8 cellular contexts compared by ENCODE assay signal in the genomic region with DNA sequence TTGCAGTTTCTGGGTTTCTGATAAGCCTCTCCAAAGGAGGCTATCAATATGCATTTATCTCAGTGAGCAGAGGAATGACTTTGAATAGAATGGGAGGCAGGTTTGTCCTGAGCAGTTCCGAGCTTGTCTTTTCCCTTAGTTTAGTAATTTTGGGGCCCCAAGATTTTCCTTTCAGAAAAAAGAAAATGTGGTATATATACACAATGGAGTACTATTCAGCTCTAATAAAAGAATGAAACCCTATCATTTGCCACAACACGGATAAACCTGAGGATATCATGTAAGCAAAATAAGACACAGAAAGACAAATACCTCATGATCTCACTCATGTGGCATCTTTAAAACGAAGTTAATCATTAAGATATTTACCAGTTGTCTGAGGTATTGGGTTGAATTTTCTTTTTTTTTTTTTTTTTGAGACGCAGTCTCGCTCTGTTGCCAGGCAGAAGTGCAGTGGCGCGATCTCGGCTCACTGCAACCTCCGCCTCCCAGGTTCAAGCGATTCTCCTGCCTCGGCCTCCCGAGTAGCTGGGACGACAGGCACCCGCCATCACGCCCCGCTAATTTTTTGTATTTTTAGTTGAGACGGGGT. TPM values are rescaled to one million over a fixed set of nuclear protein-coding genes. Genes with fewer than 3 reads are reported as not detected.
DNase-seq lines count a peak whose midpoint lies in the region; ATAC-seq and TF ChIP-seq lines count a peak whose summit lies in the region.

No MANE protein-coding gene starts in this region.

- H3K4me3 ChIP-seq in gastroesophageal sphincter (peak overlapping the region; percentile 78 to 85), rectal smooth muscle tissue (ENCODE audit: low read length) (peak overlapping the region; percentile 92)

- TF ChIP-seq CTCF in VCaP (conservative IDR thresholded peaks at IDR 0.05) (no peak), gastroesophageal sphincter (IDR thresholded peaks at IDR 0.05) (no peak)

- H3K9ac ChIP-seq in rectal smooth muscle tissue (ENCODE audit: low read length): no peak overlapping the region

- no peak for TF ChIP-seq POLR2A in gastroesophageal sphincter (IDR thresholded peaks at IDR 0.05)

- H3K36me3 ChIP-seq in gastroesophageal sphincter (peaks cover 0 to 32% of the 10 kb centered on the region in 2 donors), rectal smooth muscle tissue (ENCODE audit: control insufficient read depth, insufficient read depth, low read length) (peaks cover 8% of the 10 kb centered on the region)

- no peaks in the 10 kb centered on the region for H3K9me3 ChIP-seq in gastroesophageal sphincter

- H3K27ac ChIP-seq in VCaP (peak overlapping the region; percentile 80), gastroesophageal sphincter (peak overlapping the region; percentile 70 to 92 (median 90)), rectal smooth muscle tissue (ENCODE audit: low read depth, low read length) (peak overlapping the region; percentile 80)

- WGBS in gastroesophageal sphincter (ENCODE audit: low coverage in 1 of 2), 2 donors: 9 to 18% methylated on average over 5 to 8 of the region's 17 CpGs

- peak; percentile 8 for ATAC-seq in HG02623 (IDR thresholded peaks at IDR 0.05; ENCODE audit: unreplicated experiment)
- ATAC-seq in gastroesophageal sphincter: peak; percentile 17
- no peak for ATAC-seq in HG02970 (IDR thresholded peaks at IDR 0.05; ENCODE audit: low FRiP score, unreplicated experiment)

- no peak for TF ChIP-seq EP300 in gastroesophageal sphincter (IDR thresholded peaks at IDR 0.05)

- DNase-seq in ELR (ENCODE audit: low read depth): peak; percentile 6
- no peak for DNase-seq in NCI-H510A (lab: John Stamatoyannopoulos, UW)
- no peak for DNase-seq in anterior cingulate cortex (lab: John Stamatoyannopoulos, UW)

- H3K27me3 ChIP-seq in gastroesophageal sphincter (no peaks in the 10 kb centered on the region), rectal smooth muscle tissue (ENCODE audit: control insufficient read depth, insufficient read depth, low read length) (no peaks in the 10 kb centered on the region)

- H3K4me1 ChIP-seq in gastroesophageal sphincter (peaks cover 4 to 44% (median 7%) of the 10 kb centered on the region in 3 donors), rectal smooth muscle tissue (ENCODE audit: control insufficient read depth, insufficient read depth, low read length) (peaks cover 6% of the 10 kb centered on the region)

RNA-seq across cellular contexts. Expression of a gene that starts 0.5 kb away (rescaled TPM):
- total RNA-seq in gastroesophageal sphincter: 10 to 100 TPM; 10.2 to 25.2 (median 21.3) TPM

RNA-seq across cellular contexts. Expression of a gene that starts 0.6 kb away (rescaled TPM):
- total RNA-seq in gastroesophageal sphincter: 10 to 100 TPM; 19.6 to 77.0 (median 42.9) TPM
